ENCODE assay signal across 1 cellular context in genomic region chr13:30829788-30830637, GRCh38.
TF ChIP-seq lines count a peak whose summit lies in the region.

No MANE protein-coding gene starts in this region.

TF ChIP-seq in HCT116, 20 proteins besides CTCF, POLR2A, EP300 and RAD21 (continued from another document):
- TF ChIP-seq REST (IDR thresholded peaks at IDR 0.05; ENCODE audit: low read depth): no peak
- TF ChIP-seq EGR1 (IDR thresholded peaks at IDR 0.05; ENCODE audit: low read depth): no peak
- TF ChIP-seq, protein P1, sequence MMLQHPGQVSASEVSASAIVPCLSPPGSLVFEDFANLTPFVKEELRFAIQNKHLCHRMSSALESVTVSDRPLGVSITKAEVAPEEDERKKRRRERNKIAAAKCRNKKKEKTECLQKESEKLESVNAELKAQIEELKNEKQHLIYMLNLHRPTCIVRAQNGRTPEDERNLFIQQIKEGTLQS (IDR thresholded peaks at IDR 0.05): no peak
- no peak for TF ChIP-seq POLR2AphosphoS5 (IDR thresholded peaks at IDR 0.05; ENCODE audit: low read depth, low read length)
- TF ChIP-seq SIN3A (IDR thresholded peaks at IDR 0.05; ENCODE audit: low read depth): no peak
- TF ChIP-seq JUND (IDR thresholded peaks at IDR 0.05): no peak
- no peak for TF ChIP-seq EZH2phosphoT487 (IDR thresholded peaks at IDR 0.05; ENCODE audit: borderline replicate concordance)
